In genomic region chr5:131323378-131323777, GRCh38 we compare ENCODE assay signal across 20 cellular contexts. TPM values are rescaled to one million over a fixed set of nuclear protein-coding genes. Genes with fewer than 3 reads are reported as not detected.
DNase-seq lines count a peak whose midpoint lies in the region; ATAC-seq, FAIRE-seq and TF ChIP-seq lines count a peak whose summit lies in the region.
"Had no signal": no experiment of that assay in that cellular context is flagged by ENCODE, and none has a peak within 500 bp of the region (broad histone marks: within the 10 kb centered on the region; RNA-seq: fewer than 3 reads in every experiment).

No MANE protein-coding gene starts in this region.

- H3K4me3 Mint-ChIP-seq in activated CD4-positive, alpha-beta memory T cell treated with anti-CD3 and anti-CD28 coated beads for 36 hours, result no peak overlapping the region
- no peak overlapping the region for H3K4me3 Mint-ChIP-seq in activated CD4-positive, alpha-beta memory T cell treated with anti-CD3 and anti-CD28 coated beads, Interleukin-2, amount 10 ng/mL, durations not matched to agents 7 days and 5 days
- H3K4me3 Mint-ChIP-seq in natural killer cell, result no peak overlapping the region

- H3K4me3 ChIP-seq in HUES6 (ENCODE audit: low read depth, low read length) (no peak overlapping the region), mammary epithelial cell (replicated peaks in 1 of 3; ENCODE audit: insufficient read depth in 1 of 3, low read depth in 2 of 3, low read length in 3 of 3) (no peak overlapping the region), MM.1S (ENCODE audit: low read length) (no peak overlapping the region)
- H3K4me3 ChIP-seq: SJCRH30, upper lobe of right lung had no signal

- peak overlapping the region; percentile 61 for H3K27ac Mint-ChIP-seq in activated CD4-positive, alpha-beta memory T cell treated with anti-CD3 and anti-CD28 coated beads for 36 hours
- no peak overlapping the region for H3K27ac Mint-ChIP-seq in activated CD4-positive, alpha-beta memory T cell treated with anti-CD3 and anti-CD28 coated beads, Interleukin-2, amount 10 ng/mL, durations not matched to agents 7 days and 5 days
- peak overlapping the region; percentile 85 to 88 for H3K27ac Mint-ChIP-seq in natural killer cell

- H3K36me3 Mint-ChIP-seq in activated CD4-positive, alpha-beta memory T cell treated with anti-CD3 and anti-CD28 coated beads for 36 hours, result peaks cover 25% of the 10 kb centered on the region
- peaks cover 58% of the 10 kb centered on the region for H3K36me3 Mint-ChIP-seq in activated CD4-positive, alpha-beta memory T cell treated with anti-CD3 and anti-CD28 coated beads, Interleukin-2, amount 10 ng/mL, durations not matched to agents 7 days and 5 days (ENCODE audit: low read depth)
- H3K36me3 Mint-ChIP-seq in natural killer cell, result no peaks in the 10 kb centered on the region

- H3K9me2 ChIP-seq in MM.1S (replicated peaks; ENCODE audit: insufficient read depth, low read length), result no peaks in the 10 kb centered on the region

- H3K9ac ChIP-seq in HUES6 (ENCODE audit: low read length), result no peak overlapping the region
- H3K9ac ChIP-seq in mammary epithelial cell (ENCODE audit: insufficient read depth, low read length), result no peak overlapping the region
- H3K9ac ChIP-seq in MM.1S (ENCODE audit: low read length), result no peak overlapping the region

- DNase-seq in activated CD4-positive, alpha-beta memory T cell treated with anti-CD3 and anti-CD28 coated beads for 36 hours, result no peak
- DNase-seq in activated CD4-positive, alpha-beta memory T cell treated with anti-CD3 and anti-CD28 coated beads, Interleukin-2, amount 10 ng/mL, durations not matched to agents 7 days and 5 days, result no peak
- DNase-seq in mammary epithelial cell (no peak), natural killer cell (no peak), H54 (ENCODE audit: insufficient read length, low spot score) (no peak), MM.1S (no peak)
- DNase-seq: activated gamma-delta T cell treated with Interleukin-2 at 50 U/mL for 16 hours; brain microvascular endothelial cell; hippocampal formation; Kasumi-1; left cardiac atrium; NCI-H1436; NCI-H446 treated with DMSO at 0.1 percent for 48 hours; posterior cingulate gyrus; SJCRH30; stimulated activated naive CD4-positive, alpha-beta T cell treated with Interleukin-2 at 50 U/mL for 16 hours; upper lobe of right lung had no signal

- H3K79me2 ChIP-seq in mammary epithelial cell (ENCODE audit: insufficient read depth, low read length), result peaks cover 84% of the 10 kb centered on the region
- H3K79me2 ChIP-seq in MM.1S (ENCODE audit: low read length), result peaks cover 96% of the 10 kb centered on the region

- TF ChIP-seq CTCF in mammary epithelial cell (conservative IDR thresholded peaks at IDR 0.05 in 1 of 2, IDR thresholded peaks at IDR 0.05 in 1 of 2; ENCODE audit: extremely low read depth in 1 of 2, insufficient read depth in 1 of 2, low read depth in 1 of 2, low read length in 2 of 2), result no peak
- no peak for TF ChIP-seq CTCF in natural killer cell (IDR thresholded peaks at IDR 0.05)
- no peak for TF ChIP-seq CTCF in MM.1S (IDR thresholded peaks at IDR 0.05; ENCODE audit: low read length)

- ATAC-seq in natural killer cell (no peak), GM21526 (IDR thresholded peaks at IDR 0.05; ENCODE audit: low FRiP score, unreplicated experiment) (no peak)
- ATAC-seq: left cardiac atrium, upper lobe of right lung had no signal

- no peak for FAIRE-seq in H54 (lab: Jason Lieb, UNC)
- FAIRE-seq: TTC549 had no signal

- POLR2A ChIA-PET in activated CD4-positive, alpha-beta memory T cell treated with anti-CD3 and anti-CD28 coated beads for 36 hours (lab: Charles Lee), result interaction anchor here (1.4 kb wide), 1 partner anchor 60 kb away, joined by 4 read pairs; the partner anchor contains the start of gene CDC42SE2
- POLR2A ChIA-PET in activated CD4-positive, alpha-beta memory T cell treated with anti-CD3 and anti-CD28 coated beads, Interleukin-2, amount 10 ng/mL, durations not matched to agents 7 days and 5 days (lab: Charles Lee), result no interaction called here

- CTCF ChIA-PET in activated CD4-positive, alpha-beta memory T cell treated with anti-CD3 and anti-CD28 coated beads for 36 hours (lab: Charles Lee), result no interaction called here
- CTCF ChIA-PET in activated CD4-positive, alpha-beta memory T cell treated with anti-CD3 and anti-CD28 coated beads, Interleukin-2, amount 10 ng/mL, durations not matched to agents 7 days and 5 days (lab: Charles Lee), result interaction anchor here (0.7 to 2.4 kb wide), 2 partner anchors 56 to 59 kb away, joined by 3 to 7 read pairs; no protein-coding TSS in a partner anchor
- CTCF ChIA-PET in mammary epithelial cell (lab: Charles Lee; ENCODE audit: low non-redundant PET), result no interaction called here

- H3K4me1 ChIP-seq in HUES6 (ENCODE audit: control insufficient read depth, insufficient read depth, low read length) (peaks cover 14% of the 10 kb centered on the region; the same call in 1 of the 2 replicates), mammary epithelial cell (ENCODE audit: insufficient read depth, low read length) (peaks cover 24% of the 10 kb centered on the region), MM.1S (ENCODE audit: low read length) (peaks cover 5% of the 10 kb centered on the region; the same call in 1 of the 2 replicates)
- H3K4me1 ChIP-seq: SJCRH30 had no signal

- H3K9me3 ChIP-seq in HUES6 (ENCODE audit: control insufficient read depth, insufficient read depth, low read depth, low read length) (peaks cover 8% of the 10 kb centered on the region; the same call in 1 of the 2 replicates), mammary epithelial cell (replicated peaks; ENCODE audit: insufficient read depth, low read length) (no peaks in the 10 kb centered on the region), MM.1S (replicated peaks; ENCODE audit: insufficient read depth, low read length) (no peaks in the 10 kb centered on the region)
- H3K9me3 ChIP-seq: SJCRH30, upper lobe of right lung had no signal

- in situ Hi-C loops in mammary epithelial cell (cut with MboI; ENCODE audit: low sequenced_read_pairs in 2 of 2), result no loop called here

- no peaks in the 10 kb centered on the region for H3K9me3 Mint-ChIP-seq in activated CD4-positive, alpha-beta memory T cell treated with anti-CD3 and anti-CD28 coated beads for 36 hours
- H3K9me3 Mint-ChIP-seq in activated CD4-positive, alpha-beta memory T cell treated with anti-CD3 and anti-CD28 coated beads, Interleukin-2, amount 10 ng/mL, durations not matched to agents 7 days and 5 days, result no peaks in the 10 kb centered on the region
- no peaks in the 10 kb centered on the region for H3K9me3 Mint-ChIP-seq in natural killer cell

- intact Hi-C loops in activated CD4-positive, alpha-beta memory T cell treated with anti-CD3 and anti-CD28 coated beads for 36 hours (cut with micrococcal nuclease), result loop anchor here (2.0 kb wide), 4 partner anchors 15 to 67 kb away; no protein-coding TSS in a partner anchor
- intact Hi-C loops in mammary epithelial cell (cut with micrococcal nuclease), result loop anchor here (2.0 kb wide), 1 partner anchor 59 kb away; the partner anchor contains the start of gene CDC42SE2
- intact Hi-C loops in natural killer cell (cut with micrococcal nuclease), result loop anchor here (10.0 kb wide), 1 partner anchor 51 kb away; no protein-coding TSS in a partner anchor

- H3K36me3 ChIP-seq in HUES6 (ENCODE audit: control insufficient read depth, insufficient read depth, low read length) (no peaks in the 10 kb centered on the region), mammary epithelial cell (ENCODE audit: insufficient read depth, low read length) (no peaks in the 10 kb centered on the region), MM.1S (replicated peaks; ENCODE audit: insufficient read depth, low read length) (no peaks in the 10 kb centered on the region; the same call in 1 of the 2 replicates)
- H3K36me3 ChIP-seq: brain microvascular endothelial cell, SJCRH30, upper lobe of right lung had no signal

- H3K27ac ChIP-seq in HUES6 (ENCODE audit: low read depth, low read length) (0 out of 2 replicates have a peak overlapping the region, but pooled peaks have one; percentile 41), mammary epithelial cell (ENCODE audit: insufficient read depth, low read depth, low read length) (peak overlapping the region; percentile 58), MM.1S (ENCODE audit: low read length) (no peak overlapping the region)
- H3K27ac ChIP-seq: brain microvascular endothelial cell, SJCRH30, upper lobe of right lung had no signal

- dilution Hi-C loops in mammary epithelial cell (cut with HindIII; ENCODE audit: low sequenced_read_pairs), result no loop called here

- H4K20me1 ChIP-seq in mammary epithelial cell (ENCODE audit: insufficient read depth, low read length), result no peaks in the 10 kb centered on the region
- H4K20me1 ChIP-seq in MM.1S (ENCODE audit: insufficient read depth, low read length), result no peaks in the 10 kb centered on the region

- H3F3A ChIP-seq in MM.1S (ENCODE audit: insufficient read depth, low read length), result no peaks in the 10 kb centered on the region; the same call in 1 of the 2 replicates

- H3K4me1 Mint-ChIP-seq in activated CD4-positive, alpha-beta memory T cell treated with anti-CD3 and anti-CD28 coated beads for 36 hours (ENCODE audit: low read depth), result peaks cover 72% of the 10 kb centered on the region
- H3K4me1 Mint-ChIP-seq in activated CD4-positive, alpha-beta memory T cell treated with anti-CD3 and anti-CD28 coated beads, Interleukin-2, amount 10 ng/mL, durations not matched to agents 7 days and 5 days, result peaks cover 74% of the 10 kb centered on the region
- peaks cover 67 to 70% of the 10 kb centered on the region in 2 donors for H3K4me1 Mint-ChIP-seq in natural killer cell

- no peaks in the 10 kb centered on the region for H3K27me3 ChIP-seq in HUES6 (ENCODE audit: control insufficient read depth, insufficient read depth, low read length)
- H3K27me3 ChIP-seq in mammary epithelial cell (ENCODE audit: insufficient read depth, low read length), result no peaks in the 10 kb centered on the region
- no peaks in the 10 kb centered on the region for H3K27me3 ChIP-seq in MM.1S (replicated peaks; ENCODE audit: insufficient read depth, low read length)
- H3K27me3 ChIP-seq: brain microvascular endothelial cell, SJCRH30, upper lobe of right lung had no signal

- H3K27me3 Mint-ChIP-seq in activated CD4-positive, alpha-beta memory T cell treated with anti-CD3 and anti-CD28 coated beads for 36 hours, result no peaks in the 10 kb centered on the region
- H3K27me3 Mint-ChIP-seq in activated CD4-positive, alpha-beta memory T cell treated with anti-CD3 and anti-CD28 coated beads, Interleukin-2, amount 10 ng/mL, durations not matched to agents 7 days and 5 days, result no peaks in the 10 kb centered on the region
- H3K27me3 Mint-ChIP-seq in natural killer cell (ENCODE audit: low read depth in 2 of 2), result no peaks in the 10 kb centered on the region

- no TSS peak for BruUV-seq in mammary epithelial cell (replicated peaks; lab: Mats Ljungman, UMichigan)

- peak overlapping the region; percentile 32 for H3K4me2 ChIP-seq in mammary epithelial cell (ENCODE audit: insufficient read depth, low read depth, low read length)
- no peak overlapping the region for H3K4me2 ChIP-seq in MM.1S (ENCODE audit: low read depth, low read length)

- no peak for TF ChIP-seq POLR2A in H54 (IDR thresholded peaks at IDR 0.05; ENCODE audit: low read depth, low read length)

- H2AFZ ChIP-seq in mammary epithelial cell (ENCODE audit: low read depth, low read length) (no peak overlapping the region), MM.1S (ENCODE audit: low read length) (no peak overlapping the region)

RNA-seq across cellular contexts. Expression of gene CDC42SE2, which starts 59.5 kb away (rescaled TPM):
- total RNA-seq in activated CD4-positive, alpha-beta memory T cell treated with anti-CD3 and anti-CD28 coated beads for 36 hours, result 100 to 1,000 TPM; 103 to 104 TPM
- total RNA-seq in activated CD4-positive, alpha-beta memory T cell treated with anti-CD3 and anti-CD28 coated beads, Interleukin-2, amount 10 ng/mL, durations not matched to agents 7 days and 5 days, result 100 to 1,000 TPM; 163 to 166 TPM
- total RNA-seq in mammary epithelial cell (10 to 100 TPM; 26.0 to 87.4 TPM), natural killer cell (100 to 1,000 TPM; 140 to 183 (median 166) TPM)
- polyA plus RNA-seq in mammary epithelial cell, result 18.0 TPM
- 28.8 TPM for polyA minus RNA-seq in mammary epithelial cell
